Comparison of ENCODE assay signal across 8 cellular contexts in genomic region chr12:119179335-119180021, GRCh38. TPM values are rescaled to one million over a fixed set of nuclear protein-coding genes. Genes with fewer than 3 reads are reported as not detected.
A peak's percentile ranks its signal among the peaks of the same experiment; 100 is the strongest.
DNase-seq lines count a peak whose midpoint lies in the region; ATAC-seq, FAIRE-seq and TF ChIP-seq lines count a peak whose summit lies in the region.

No MANE protein-coding gene starts in this region.

- FAIRE-seq in K562 (lab: Jason Lieb, UNC): no peak

- in situ Hi-C loops in K562 (cut with MboI): no loop called here

- H3K9me3 ChIP-seq in K562 (replicated peaks; ENCODE audit: control insufficient read depth, insufficient read depth, low read depth, low read length): no peaks in the 10 kb centered on the region
- no peaks in the 10 kb centered on the region for H3K9me3 ChIP-seq in suprapubic skin

- H3K4me1 ChIP-seq in K562 (replicated peaks in 1 of 2; ENCODE audit: control insufficient read depth in 2 of 2, insufficient read depth in 2 of 2, low read length in 2 of 2): peaks cover 0 to 12% of the 10 kb centered on the region in 2 experiments; a peak in 1 of 5 replicates
- peaks cover 57% of the 10 kb centered on the region for H3K4me1 ChIP-seq in suprapubic skin

- H3K4me2 ChIP-seq in K562 (ENCODE audit: insufficient read depth, low read length): no peak overlapping the region

- H2AFZ ChIP-seq in K562 (ENCODE audit: low read depth, low read length): no peak overlapping the region

- POLR2A ChIA-PET in K562 (lab: Yijun Ruan, JAX): interaction anchor here (1.1 kb wide), 1 partner anchor 10 kb away, joined by 3 read pairs; no protein-coding TSS in a partner anchor

- H3K4me1 Mint-ChIP-seq in HFFc6 (ENCODE audit: low read depth): peaks cover 55% of the 10 kb centered on the region
- H3K4me1 Mint-ChIP-seq in stimulated activated naive B cell treated with anti-CD40 and anti-IgM and Interleukin-4, amounts not matched to agents 10 μg/mL and 1 μg/mL and 100 μg/mL, for 72 hours: no peaks in the 10 kb centered on the region

- H3K27me3 Mint-ChIP-seq in HFFc6 (ENCODE audit: insufficient read depth): peaks cover 2% of the 10 kb centered on the region; the same call in 1 of the 2 replicates
- H3K27me3 Mint-ChIP-seq in stimulated activated naive B cell treated with anti-CD40 and anti-IgM and Interleukin-4, amounts not matched to agents 10 μg/mL and 1 μg/mL and 100 μg/mL, for 72 hours: peaks cover 21 to 34% of the 10 kb centered on the region in 2 donors

- 3% methylated on average over 17 of the region's 18 CpGs for WGBS in K562 (ENCODE audit: insufficient coverage, low coverage, missing lambda C conversion rate)
- WGBS in suprapubic skin: 34% methylated on average over 12 of the region's 18 CpGs

- H3K27ac Mint-ChIP-seq in HFFc6: peak overlapping the region; percentile 96
- H3K27ac Mint-ChIP-seq in stimulated activated naive B cell treated with anti-CD40 and anti-IgM and Interleukin-4, amounts not matched to agents 10 μg/mL and 1 μg/mL and 100 μg/mL, for 72 hours: no peak overlapping the region

- DNase-seq in HFFc6 (peak; percentile 66), K562 (ENCODE audit: extremely low read depth in 1 of 4, low spot score in 3 of 4) (peak in 2 of 4 experiments; percentile 33 to 42), islet precursor cell (peak; percentile 98), suprapubic skin (ENCODE audit: low spot score in 2 of 2) (peak in 1 of 2 donors; percentile 70), Ammon's horn (ENCODE audit: low spot score) (no peak), amniotic stem cell (lab: John Stamatoyannopoulos, UW) (no peak)
- DNase-seq in activated CD4-positive, alpha-beta T cell treated with anti-CD3 and anti-CD28 coated beads for 1 hour: no peak
- DNase-seq in stimulated activated naive B cell treated with anti-CD40 and anti-IgM and Interleukin-4, amounts not matched to agents 10 μg/mL and 1 μg/mL and 100 μg/mL, for 72 hours: no peak

- no peak overlapping the region for H3K9ac ChIP-seq in K562 (ENCODE audit: insufficient read depth in 1 of 2, low read depth in 2 of 2, low read length in 2 of 2)

- ATAC-seq in K562: no peak
- ATAC-seq in stimulated activated naive B cell treated with anti-CD40 and anti-IgM and Interleukin-4, amounts not matched to agents 10 μg/mL and 1 μg/mL and 100 μg/mL, for 72 hours (replicated peaks): no peak

- no peaks in the 10 kb centered on the region for H4K20me1 ChIP-seq in K562 (replicated peaks; ENCODE audit: control insufficient read depth, insufficient read depth, low read length)

- peak overlapping the region; percentile 92 for H3K4me3 Mint-ChIP-seq in HFFc6
- no peak overlapping the region for H3K4me3 Mint-ChIP-seq in stimulated activated naive B cell treated with anti-CD40 and anti-IgM and Interleukin-4, amounts not matched to agents 10 μg/mL and 1 μg/mL and 100 μg/mL, for 72 hours

- H3K79me2 ChIP-seq in K562 (ENCODE audit: control insufficient read depth, insufficient read depth, low read length): no peaks in the 10 kb centered on the region

- TF ChIP-seq EP300 in K562 (IDR thresholded peaks at IDR 0.05; ENCODE audit: low read length) (no peak), suprapubic skin (IDR thresholded peaks at IDR 0.05) (no peak)

- H3K9me3 Mint-ChIP-seq in HFFc6: no peaks in the 10 kb centered on the region
- peaks cover 0 to 3% of the 10 kb centered on the region in 2 donors for H3K9me3 Mint-ChIP-seq in stimulated activated naive B cell treated with anti-CD40 and anti-IgM and Interleukin-4, amounts not matched to agents 10 μg/mL and 1 μg/mL and 100 μg/mL, for 72 hours

- TF ChIP-seq CTCF in HFFc6 (IDR thresholded peaks at IDR 0.05) (no peak), K562 (IDR thresholded peaks at IDR 0.05 in 2 of 3, conservative IDR thresholded peaks at IDR 0.05 in 1 of 3; ENCODE audit: insufficient read depth in 2 of 3, low read depth in 1 of 3, low read length in 3 of 3) (no peak), suprapubic skin (IDR thresholded peaks at IDR 0.05) (no peak)

- no TSS peak for BruUV-seq in K562 (replicated peaks; lab: Mats Ljungman, UMichigan)

- TF ChIP-seq POLR2A in K562 (conservative IDR thresholded peaks at IDR 0.05) (no peak), suprapubic skin (IDR thresholded peaks at IDR 0.05) (peak in 1 of 2 donors; percentile 21)

- no peak overlapping the region for H3K4me3 ChIP-seq in K562
- H3K4me3 ChIP-seq in suprapubic skin: peak overlapping the region; percentile 52

- peaks cover 0 to 29% of the 10 kb centered on the region in 2 experiments; a peak in 3 of 5 replicates for H3K27me3 ChIP-seq in K562 (ENCODE audit: control insufficient read depth in 2 of 2, insufficient read depth in 2 of 2, low read length in 2 of 2)
- no peaks in the 10 kb centered on the region for H3K27me3 ChIP-seq in suprapubic skin

- no peaks in the 10 kb centered on the region for H3K36me3 Mint-ChIP-seq in HFFc6 (ENCODE audit: low read depth)
- peaks cover 0 to 1% of the 10 kb centered on the region in 2 donors for H3K36me3 Mint-ChIP-seq in stimulated activated naive B cell treated with anti-CD40 and anti-IgM and Interleukin-4, amounts not matched to agents 10 μg/mL and 1 μg/mL and 100 μg/mL, for 72 hours

- no peaks in the 10 kb centered on the region for H3K9me1 ChIP-seq in K562 (ENCODE audit: control insufficient read depth, insufficient read depth, low read length)

- intact Hi-C loops in K562 (cut with micrococcal nuclease): no loop called here

- H3K27ac ChIP-seq in K562 (ENCODE audit: extremely low read depth, low read depth, low read length) (no peak overlapping the region), suprapubic skin (peak overlapping the region; percentile 84)

- CTCF ChIA-PET in K562 (lab: Yijun Ruan, JAX; ENCODE audit: low intra/inter-chr PET ratio): no interaction called here

- no peak for TF ChIP-seq RAD21 in K562 (CRISPR knock-in tag; conservative IDR thresholded peaks at IDR 0.05 in 1 of 2, IDR thresholded peaks at IDR 0.05 in 1 of 2)

- H3K36me3 ChIP-seq in K562 (ENCODE audit: control insufficient read depth, insufficient read depth, low read length) (no peaks in the 10 kb centered on the region), suprapubic skin (no peaks in the 10 kb centered on the region)

TF ChIP-seq in K562, 482 proteins besides CTCF, POLR2A, EP300 and RAD21 (continues in another document):
- TF ChIP-seq ATF3 (IDR thresholded peaks at IDR 0.05): 0 out of 2 replicates have a peak, but pooled peaks have one; percentile 16
- no peak for TF ChIP-seq ATF3 (CRISPR knock-in tag; conservative IDR thresholded peaks at IDR 0.05)
- TF ChIP-seq, protein P1, sequence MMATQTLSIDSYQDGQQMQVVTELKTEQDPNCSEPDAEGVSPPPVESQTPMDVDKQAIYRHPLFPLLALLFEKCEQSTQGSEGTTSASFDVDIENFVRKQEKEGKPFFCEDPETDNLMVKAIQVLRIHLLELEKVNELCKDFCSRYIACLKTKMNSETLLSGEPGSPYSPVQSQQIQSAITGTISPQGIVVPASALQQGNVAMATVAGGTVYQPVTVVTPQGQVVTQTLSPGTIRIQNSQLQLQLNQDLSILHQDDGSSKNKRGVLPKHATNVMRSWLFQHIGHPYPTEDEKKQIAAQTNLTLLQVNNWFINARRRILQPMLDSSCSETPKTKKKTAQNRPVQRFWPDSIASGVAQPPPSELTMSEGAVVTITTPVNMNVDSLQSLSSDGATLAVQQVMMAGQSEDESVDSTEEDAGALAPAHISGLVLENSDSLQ (IDR thresholded peaks at IDR 0.05): peak; percentile 40; the same call in 1 of the 2 replicates
- TF ChIP-seq JUND (IDR thresholded peaks at IDR 0.05; ENCODE audit: borderline replicate concordance, low read depth, low read length): peak; percentile 12; the same call in 1 of the 2 replicates
- peak; percentile 24; the same call in 1 of the 3 replicates for TF ChIP-seq JUND (tag; IDR thresholded peaks at IDR 0.05; ENCODE audit: borderline replicate concordance, low read depth, low read length)
- TF ChIP-seq KAT2B (IDR thresholded peaks at IDR 0.05; ENCODE audit: low read depth, low read length): no peak
- peak; percentile 55 for TF ChIP-seq MEIS2 (IDR thresholded peaks at IDR 0.05; ENCODE audit: partially characterized antibody)
- no peak for TF ChIP-seq HMG20B (CRISPR knock-in tag; IDR thresholded peaks at IDR 0.05)

RNA-seq across cellular contexts. Expression of gene HSPB8, which starts 0.7 kb away (rescaled TPM):
- 10 to 100 TPM; 18.9 to 40.1 (median 22.2) TPM for total RNA-seq in HFFc6 (2021; fragmentation: NEBNext Ultra II Directional; extraction: Animal tissue kit (Norgen Biotek cat#: 25700))
- total RNA-seq in K562 (2011; cell fraction: chromatin; rRNA removed; ENCODE audit: low replicate concordance): not detected in 2 replicates
- 0.17 TPM in 1 of 2 replicates, not detected in the other for total RNA-seq in K562 (2011; cell fraction: nucleolus; rRNA removed)
- not detected in 2 replicates for total RNA-seq in K562 (2011; cell fraction: nucleoplasm; rRNA removed)
- total RNA-seq in K562 (2014; rRNA removed) (0.04 TPM in 1 of 2 replicates, not detected in the other), K562 (2014; rRNA removed; fragmentation: Illumina TruSeq; extraction: Trizol) (not detected in 2 replicates), K562 (2015; rRNA removed; fragmentation: Illumina TruSeq; extraction: Trizol) (0.15 TPM in 1 of 2 replicates, not detected in the other), K562 (2021) (0.13 TPM in 1 of 2 replicates, not detected in the other), suprapubic skin (100 to 1,000 TPM in 2 of 4 donors, 10 to 100 TPM in 2; 28.1 to 126 (median 73.1) TPM)
- polyA plus RNA-seq in K562 (2011; rRNA removed) (not detected in 2 replicates), K562 (2014; fragmentation: Illumina TruSeq; extraction: Trizol) (0.07 TPM in 1 of 2 replicates, not detected in the other), K562 (2014; fragmentation: Nextera tagmentation; extraction: Ambion mirVana) (not detected), K562 (2014; rRNA removed) (not detected in 2 replicates)
- 0.07 TPM in 1 of 2 replicates, not detected in the other for polyA plus RNA-seq in K562 (2011; cell fraction: cytosol; rRNA removed)
- polyA plus RNA-seq in K562 (2011; cell fraction: nucleus; rRNA removed): not detected in 2 replicates
- polyA plus RNA-seq in K562 (2012): 0.03 and 0.07 TPM in 2 replicates
- polyA minus RNA-seq in K562 (2011; rRNA and poly(A)+ RNA removed): not detected in 2 replicates
- polyA minus RNA-seq in K562 (2011; cell fraction: cytosol; rRNA and poly(A)+ RNA removed): not detected in 2 replicates
- polyA minus RNA-seq in K562 (2011; cell fraction: nucleus; rRNA and poly(A)+ RNA removed): not detected in 2 replicates

Comparison
In these comparisons a context has a peak if more than half of its experiments do, and no peak if none do; other contexts are left out.
1. DNase-seq: peak in HFFc6 (single experiment) and islet precursor cell (single experiment); none in Ammon's horn (single experiment), activated CD4-positive, alpha-beta T cell treated with anti-CD3 and anti-CD28 coated beads for 1 hour (single experiment), stimulated activated naive B cell treated with anti-CD40 and anti-IgM and Interleukin-4, amounts not matched to agents 10 μg/mL and 1 μg/mL and 100 μg/mL, for 72 hours (single experiment) and amniotic stem cell (single experiment).
2. RNA of gene HSPB8, which starts 0.7 kb away (total RNA-seq): 28.1 to 126 TPM in suprapubic skin and 18.9 to 40.1 TPM in HFFc6; 0.04 to 0.17 TPM in K562; every median in the first group is over 10 times any median in the second.